ENCODE assay signal across 8 cellular contexts in the genomic region with DNA sequence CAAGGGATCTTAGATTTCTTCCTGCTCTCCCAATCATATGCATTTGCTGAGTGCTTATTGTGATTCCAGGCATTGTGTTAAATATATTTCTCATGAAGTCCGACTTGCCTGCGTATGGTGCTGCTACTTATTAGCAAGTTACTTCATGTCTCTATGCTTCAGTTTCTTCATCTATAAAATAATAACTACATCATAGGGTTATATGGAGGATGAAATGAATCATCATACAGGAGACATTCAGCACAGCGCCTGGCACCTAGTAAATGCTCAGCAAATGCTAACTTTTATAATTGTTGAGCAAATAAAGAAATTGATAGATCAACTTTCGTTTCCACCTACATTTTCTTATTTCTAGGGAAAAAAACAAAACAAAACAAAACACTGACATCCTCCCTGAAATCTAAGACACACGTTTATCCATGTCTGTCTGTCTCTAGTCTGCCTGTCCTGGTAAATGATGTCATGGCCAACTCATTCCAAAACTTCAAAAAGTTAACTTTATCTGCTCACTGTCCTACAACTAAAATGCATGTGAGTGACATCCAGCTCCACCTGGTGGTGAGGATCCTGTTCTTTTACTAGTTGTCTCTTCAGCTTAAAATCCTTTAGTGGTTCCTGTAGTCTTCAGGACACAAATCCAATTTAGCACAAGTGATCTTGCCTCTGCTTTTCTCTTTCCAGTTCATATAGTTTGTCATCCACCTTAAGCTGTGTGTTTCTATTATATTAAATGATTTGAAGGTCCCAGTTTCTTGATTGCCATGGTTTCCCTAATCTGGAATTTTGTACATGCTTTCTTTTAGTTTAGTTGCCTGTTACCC. TPM values are rescaled to one million over a fixed set of nuclear protein-coding genes. Genes with fewer than 3 reads are reported as not detected.
DNase-seq lines count a peak whose midpoint lies in the region; ATAC-seq and TF ChIP-seq lines count a peak whose summit lies in the region.

No MANE protein-coding gene starts in this region.

- H3K36me3 Mint-ChIP-seq in activated T-cell treated with anti-CD3 and anti-CD28 coated beads, Interleukin-2, amount 50 U/mL, for 4 hours (ENCODE audit: insufficient read depth), result peaks cover 35% of the 10 kb centered on the region
- H3K36me3 Mint-ChIP-seq in activated T-cell treated with anti-CD3 and anti-CD28 coated beads, Interleukin-2, amount 50 U/mL, for 24 hours (ENCODE audit: low read depth), result peaks cover 81% of the 10 kb centered on the region
- H3K36me3 Mint-ChIP-seq in HFFc6 (ENCODE audit: low read depth) (peaks cover 7% of the 10 kb centered on the region), chondrocyte (ENCODE audit: low read depth) (peaks cover 32% of the 10 kb centered on the region), progenitor cell of endocrine pancreas (ENCODE audit: insufficient read depth) (peaks cover 25% of the 10 kb centered on the region)

- H3K27ac Mint-ChIP-seq in activated T-cell treated with anti-CD3 and anti-CD28 coated beads, Interleukin-2, amount 50 U/mL, for 24 hours, result no peak overlapping the region
- no peak overlapping the region for H3K27ac Mint-ChIP-seq in HFFc6
- H3K27ac Mint-ChIP-seq in chondrocyte (ENCODE audit: unreplicated experiment), result no peak overlapping the region
- H3K27ac Mint-ChIP-seq in progenitor cell of endocrine pancreas, result no peak overlapping the region

- no TSS peak for BruUV-seq in PC-3 (replicated peaks; lab: Mats Ljungman, UMichigan)

- POLR2A ChIA-PET in PC-3 (lab: Charles Lee; ENCODE audit: unreplicated experiment), result no interaction called here

- no peak overlapping the region for H3K4me2 ChIP-seq in PC-3 (ENCODE audit: low read length)

- TF ChIP-seq CTCF in HFFc6 (IDR thresholded peaks at IDR 0.05), result peak; percentile 84
- TF ChIP-seq CTCF in PC-3 (conservative IDR thresholded peaks at IDR 0.05; ENCODE audit: low read depth, low read length), result peak; percentile 68
- peak; percentile 78 for TF ChIP-seq CTCF in chondrocyte (IDR thresholded peaks at IDR 0.05)
- peak; percentile 51 for TF ChIP-seq CTCF in progenitor cell of endocrine pancreas (IDR thresholded peaks at IDR 0.05; ENCODE audit: unreplicated experiment)
- no peak for TF ChIP-seq CTCF in lower leg skin (IDR thresholded peaks at IDR 0.05)

- 0 out of 2 replicates have a peak, but pooled peaks cover 4% of the 10 kb centered on the region for H4K20me1 ChIP-seq in PC-3 (ENCODE audit: low read length)

- H3K4me1 ChIP-seq in PC-3 (ENCODE audit: insufficient read depth, low read length), result no peaks in the 10 kb centered on the region

- TF ChIP-seq POLR2A in lower leg skin (IDR thresholded peaks at IDR 0.05), result no peak

- H3K79me2 ChIP-seq in PC-3 (ENCODE audit: low read length), result no peaks in the 10 kb centered on the region

- intact Hi-C loops in PC-3 (cut with micrococcal nuclease) (loop anchor here (1.0 kb wide), 1 partner anchor 108 kb away; no protein-coding TSS in a partner anchor), lower leg skin (cut with DNase I; ENCODE audit: low total_unique reads) (no loop called here)

- no peak overlapping the region for H3K9ac ChIP-seq in PC-3 (ENCODE audit: low read length)

- no peaks in the 10 kb centered on the region for H3K27me3 Mint-ChIP-seq in activated T-cell treated with anti-CD3 and anti-CD28 coated beads, Interleukin-2, amount 50 U/mL, for 4 hours (ENCODE audit: low read depth)
- H3K27me3 Mint-ChIP-seq in activated T-cell treated with anti-CD3 and anti-CD28 coated beads, Interleukin-2, amount 50 U/mL, for 24 hours, result no peaks in the 10 kb centered on the region
- H3K27me3 Mint-ChIP-seq in HFFc6 (ENCODE audit: insufficient read depth) (peaks cover 3% of the 10 kb centered on the region; the same call in 1 of the 2 replicates), chondrocyte (ENCODE audit: low read depth) (no peaks in the 10 kb centered on the region), progenitor cell of endocrine pancreas (no peaks in the 10 kb centered on the region)

- 81 to 83% methylated on average over 5 of the region's 5 CpGs for WGBS in lower leg skin, 2 donors

- H3K4me3 ChIP-seq in PC-3 (ENCODE audit: low read length), result no peak overlapping the region
- H3K4me3 ChIP-seq in lower leg skin (ENCODE audit: low read depth, poor library complexity, severe bottlenecking), result no peak overlapping the region

- CTCF ChIA-PET in PC-3 (lab: Charles Lee), result interaction anchor here (0.7 to 1.0 kb wide), 2 partner anchors 34 to 118 kb away, joined by 3 to 4 read pairs; a partner anchor contains a TSS

- H3K36me3 ChIP-seq in PC-3 (ENCODE audit: low read depth, low read length), result peaks cover 9% of the 10 kb centered on the region; the same call in 1 of the 2 replicates

- H3F3A ChIP-seq in PC-3 (ENCODE audit: low read length, unreplicated experiment), result no peaks in the 10 kb centered on the region

- no peak overlapping the region for H2AFZ ChIP-seq in PC-3 (ENCODE audit: low read length)

- H3K9me3 ChIP-seq in PC-3 (ENCODE audit: low read length), result no peaks in the 10 kb centered on the region

- ATAC-seq in activated T-cell treated with anti-CD3 and anti-CD28 coated beads, Interleukin-2, amount 50 U/mL, for 4 hours, result peak in 1 of 2 donors; percentile 36
- ATAC-seq in PC-3 (peak; percentile 50), HG03175 (IDR thresholded peaks at IDR 0.05; ENCODE audit: unreplicated experiment) (no peak)

- no peaks in the 10 kb centered on the region for H3K9me3 Mint-ChIP-seq in activated T-cell treated with anti-CD3 and anti-CD28 coated beads, Interleukin-2, amount 50 U/mL, for 4 hours
- no peaks in the 10 kb centered on the region for H3K9me3 Mint-ChIP-seq in activated T-cell treated with anti-CD3 and anti-CD28 coated beads, Interleukin-2, amount 50 U/mL, for 24 hours
- no peaks in the 10 kb centered on the region for H3K9me3 Mint-ChIP-seq in HFFc6
- no peaks in the 10 kb centered on the region for H3K9me3 Mint-ChIP-seq in chondrocyte (ENCODE audit: low read depth)
- H3K9me3 Mint-ChIP-seq in progenitor cell of endocrine pancreas (ENCODE audit: low read depth), result no peaks in the 10 kb centered on the region

- H3K9me2 ChIP-seq in PC-3 (replicated peaks; ENCODE audit: low read length), result no peaks in the 10 kb centered on the region

- H3K27ac ChIP-seq in PC-3 (ENCODE audit: low read length), result no peak overlapping the region

- DNase-seq in activated T-cell treated with anti-CD3 and anti-CD28 coated beads, Interleukin-2, amount 50 U/mL, for 4 hours, result peak; percentile 11
- no peak for DNase-seq in activated T-cell treated with anti-CD3 and anti-CD28 coated beads, Interleukin-2, amount 50 U/mL, for 24 hours
- DNase-seq in HFFc6 (peak; percentile 71), PC-3 (peak; percentile 59), chondrocyte (ENCODE audit: low spot score) (no peak), progenitor cell of endocrine pancreas (ENCODE audit: low spot score, unreplicated experiment) (no peak), lower leg skin (ENCODE audit: low spot score in 2 of 2) (no peak)

- H3K4me1 Mint-ChIP-seq in activated T-cell treated with anti-CD3 and anti-CD28 coated beads, Interleukin-2, amount 50 U/mL, for 4 hours (ENCODE audit: low read depth), result peaks cover 48% of the 10 kb centered on the region
- peaks cover 52% of the 10 kb centered on the region for H3K4me1 Mint-ChIP-seq in activated T-cell treated with anti-CD3 and anti-CD28 coated beads, Interleukin-2, amount 50 U/mL, for 24 hours (ENCODE audit: low read depth)
- H3K4me1 Mint-ChIP-seq in HFFc6 (ENCODE audit: low read depth) (peaks cover 6% of the 10 kb centered on the region), chondrocyte (ENCODE audit: low read depth) (no peaks in the 10 kb centered on the region), progenitor cell of endocrine pancreas (ENCODE audit: low read depth) (peaks cover 9% of the 10 kb centered on the region)

- H3K4me3 Mint-ChIP-seq in activated T-cell treated with anti-CD3 and anti-CD28 coated beads, Interleukin-2, amount 50 U/mL, for 4 hours, result no peak overlapping the region
- no peak overlapping the region for H3K4me3 Mint-ChIP-seq in activated T-cell treated with anti-CD3 and anti-CD28 coated beads, Interleukin-2, amount 50 U/mL, for 24 hours
- H3K4me3 Mint-ChIP-seq in HFFc6 (no peak overlapping the region), chondrocyte (ENCODE audit: unreplicated experiment) (no peak overlapping the region), progenitor cell of endocrine pancreas (ENCODE audit: low read depth) (no peak overlapping the region)

- no peaks in the 10 kb centered on the region for H3K27me3 ChIP-seq in PC-3 (ENCODE audit: low read length)

RNA-seq across cellular contexts. Expression of a gene that starts 27.7 kb away (rescaled TPM):
- total RNA-seq in activated T-cell treated with anti-CD3 and anti-CD28 coated beads, Interleukin-2, amount 50 U/mL, for 4 hours, result not detected
- not detected for total RNA-seq in HFFc6 (2021; fragmentation: NEBNext Ultra II Directional; extraction: Animal tissue kit (Norgen Biotek cat#: 25700))
- total RNA-seq in PC-3 (2014; rRNA removed) (not detected in 2 replicates), chondrocyte (not detected in 3 replicates), progenitor cell of endocrine pancreas (not detected in 2 replicates), lower leg skin (not detected)

RNA-seq across cellular contexts. Expression of a gene that starts 33.5 kb away (rescaled TPM):
- total RNA-seq in activated T-cell treated with anti-CD3 and anti-CD28 coated beads, Interleukin-2, amount 50 U/mL, for 4 hours, result 10 to 100 TPM; 36.8 to 41.0 (median 37.1) TPM
- 10 to 100 TPM; 38.3 to 43.9 (median 41.5) TPM for total RNA-seq in HFFc6 (2021; fragmentation: NEBNext Ultra II Directional; extraction: Animal tissue kit (Norgen Biotek cat#: 25700))
- total RNA-seq in PC-3 (2014; rRNA removed), result 12.1 and 14.7 TPM in 2 replicates
- 42.6 to 68.6 TPM (median 47.4 TPM) in 3 replicates for total RNA-seq in chondrocyte
- total RNA-seq in progenitor cell of endocrine pancreas, result 53.9 and 56.9 TPM in 2 replicates
- 10 to 100 TPM; 21.6 to 25.0 (median 23.1) TPM for total RNA-seq in lower leg skin

Comparison
In these comparisons a context has a peak if more than half of its experiments do, and no peak if none do; other contexts are left out.
1. DNase-seq: peak in activated T-cell treated with anti-CD3 and anti-CD28 coated beads, Interleukin-2, amount 50 U/mL, for 4 hours (single experiment), HFFc6 (single experiment) and PC-3 (single experiment); none in activated T-cell treated with anti-CD3 and anti-CD28 coated beads, Interleukin-2, amount 50 U/mL, for 24 hours (single experiment), chondrocyte (single experiment), progenitor cell of endocrine pancreas (single experiment) and lower leg skin (0 of 2).
2. CTCF ChIP-seq: peak in HFFc6 (single experiment), PC-3 (single experiment), chondrocyte (single experiment) and progenitor cell of endocrine pancreas (single experiment); none in lower leg skin (0 of 3).